32 cellular contexts compared by ENCODE assay signal in the genomic region with DNA sequence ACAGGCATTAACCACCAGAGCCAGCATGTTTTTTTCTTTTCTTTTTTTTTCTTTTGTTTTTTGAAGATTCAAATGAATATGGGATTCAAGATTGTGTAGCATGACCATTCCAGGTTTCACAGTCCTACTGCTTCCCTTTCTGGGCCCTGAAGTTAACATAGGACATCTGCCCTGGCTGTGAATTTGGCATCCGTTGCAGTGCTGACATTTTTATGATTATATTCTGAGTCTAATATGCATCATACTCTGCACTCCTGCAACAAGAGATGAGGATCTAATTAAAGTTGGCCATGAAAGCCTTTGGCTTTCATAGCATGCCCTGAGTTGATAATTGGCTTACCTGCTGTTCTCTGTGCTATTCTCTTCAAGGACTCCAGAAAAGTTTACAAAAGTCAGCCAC.
"Had no signal": no experiment of that assay in that cellular context is flagged by ENCODE, and none has a peak within 500 bp of the region (broad histone marks: within the 10 kb centered on the region; RNA-seq: fewer than 3 reads in every experiment).

No MANE protein-coding gene starts in this region.

- H3K4me1 Mint-ChIP-seq: activated B cell treated with CpG ODN at 0.5 μM for 24 hours; activated naive CD4-positive, alpha-beta T cell treated with anti-CD3 and anti-CD28 coated beads, Interleukin-2, amount 50 U/mL, for 24 hours; activated T-helper 17 cell treated with anti-CD3 and anti-CD28 coated beads, Interleukin-2, amount 50 U/mL, for 72 hours; mesothelial cell of epicardium; naive B cell; nephron progenitor cell had no signal

- H3K27me3 Mint-ChIP-seq: activated B cell treated with CpG ODN at 0.5 μM for 24 hours; activated naive CD4-positive, alpha-beta T cell treated with anti-CD3 and anti-CD28 coated beads, Interleukin-2, amount 50 U/mL, for 24 hours; activated T-helper 17 cell treated with anti-CD3 and anti-CD28 coated beads, Interleukin-2, amount 50 U/mL, for 72 hours; naive B cell; stimulated activated naive CD8-positive, alpha-beta T cell treated with anti-CD3 and anti-CD28 coated beads, Interleukin-15, Interleukin-2, amounts not matched to agents 100 ng/mL and 50 ng/mL, for 24 hours had no signal

- H3K27ac ChIP-seq: body of pancreas, cardiac muscle cell, coronary artery, dorsolateral prefrontal cortex, heart right ventricle, neutrophil, ovary, skin epidermis, thoracic aorta had no signal

- H3K9me3 ChIP-seq: neutrophil, ovary, thoracic aorta had no signal

- H3K27me3 ChIP-seq: body of pancreas, cardiac muscle cell, dorsolateral prefrontal cortex, heart right ventricle, neutrophil, ovary had no signal

- DNase-seq: activated B cell treated with CpG ODN at 0.5 μM for 24 hours; activated CD4-positive, alpha-beta T cell treated with anti-CD3 and anti-CD28 coated beads, Interleukin-2, amount 50 U/mL, for 1 hour; activated CD8-positive, alpha-beta T cell treated with anti-CD3 and anti-CD28 coated beads for 36 hours; activated gamma-delta T cell treated with Interleukin-2 at 50 U/mL for 16 hours; activated T-cell treated with anti-CD3 and anti-CD28 coated beads, Interleukin-2, amount 50 U/mL, for 4 hours; aorta; body of pancreas; dorsolateral prefrontal cortex; effector memory CD4-positive, alpha-beta T cell; foreskin melanocyte; heart right ventricle; kidney glomerular epithelial cell; mammary epithelial cell; naive B cell; nephron progenitor cell; ovary; stimulated activated CD4-positive, alpha-beta T cell treated with anti-CD3 and anti-CD28 coated beads, Interleukin-12 subunit alpha, Interleukin-12 subunit beta, amount 100 ng/mL, for 4 hours; stimulated activated CD4-positive, alpha-beta T cell treated with anti-CD3 and anti-CD28 coated beads, Interleukin-4, amount 100 ng/mL, for 1 hour; T-helper 1 cell; trophoblast cell had no signal

- ATAC-seq: activated CD8-positive, alpha-beta T cell treated with anti-CD3 and anti-CD28 coated beads for 36 hours; activated T-cell treated with anti-CD3 and anti-CD28 coated beads, Interleukin-2, amount 50 U/mL, for 4 hours; activated T-helper 17 cell treated with anti-CD3 and anti-CD28 coated beads, Interleukin-2, amount 50 U/mL, for 72 hours; body of pancreas; sciatic nerve had no signal

- H3K4me3 ChIP-seq: body of pancreas, cardiac muscle cell, coronary artery, dorsolateral prefrontal cortex, heart right ventricle, ovary, skin epidermis, thoracic aorta had no signal

- H3K27ac Mint-ChIP-seq: activated B cell treated with CpG ODN at 0.5 μM for 24 hours; activated CD8-positive, alpha-beta T cell treated with anti-CD3 and anti-CD28 coated beads for 36 hours; activated naive CD4-positive, alpha-beta T cell treated with anti-CD3 and anti-CD28 coated beads, Interleukin-2, amount 50 U/mL, for 24 hours; activated T-helper 17 cell treated with anti-CD3 and anti-CD28 coated beads, Interleukin-2, amount 50 U/mL, for 72 hours; mesothelial cell of epicardium; naive B cell; nephron progenitor cell; progenitor cell of endocrine pancreas; stimulated activated naive CD8-positive, alpha-beta T cell treated with anti-CD3 and anti-CD28 coated beads, Interleukin-15, Interleukin-2, amounts not matched to agents 100 ng/mL and 50 ng/mL, for 24 hours; T-helper 2 cell treated with Interferon-gamma antibody and Interleukin-4, amounts not matched to agents 5 μg/mL and 100 μg/mL, for 36 hours had no signal

- H3K4me1 ChIP-seq: body of pancreas had no signal

- H3K36me3 ChIP-seq: cardiac muscle cell, ovary had no signal

- H3K4me3 Mint-ChIP-seq: activated B cell treated with CpG ODN at 0.5 μM for 24 hours; activated CD8-positive, alpha-beta T cell treated with anti-CD3 and anti-CD28 coated beads for 36 hours; activated naive CD4-positive, alpha-beta T cell treated with anti-CD3 and anti-CD28 coated beads, Interleukin-2, amount 50 U/mL, for 24 hours; activated T-cell treated with anti-CD3 and anti-CD28 coated beads, Interleukin-2, amount 50 U/mL, for 4 hours; activated T-helper 17 cell treated with anti-CD3 and anti-CD28 coated beads, Interleukin-2, amount 50 U/mL, for 72 hours; mesothelial cell of epicardium; naive B cell; nephron progenitor cell; stimulated activated naive CD8-positive, alpha-beta T cell treated with anti-CD3 and anti-CD28 coated beads, Interleukin-15, Interleukin-2, amounts not matched to agents 100 ng/mL and 50 ng/mL, for 24 hours; T-helper 2 cell treated with Interferon-gamma antibody and Interleukin-4, amounts not matched to agents 5 μg/mL and 100 μg/mL, for 36 hours had no signal

- H3K9me3 Mint-ChIP-seq: activated T-cell treated with anti-CD3 and anti-CD28 coated beads, Interleukin-2, amount 50 U/mL, for 4 hours had no signal
